ENCODE assay signal across 8 cellular contexts in genomic region chr10:63236113-63236935, GRCh38.
DNase-seq lines count a peak whose midpoint lies in the region; ATAC-seq, FAIRE-seq and TF ChIP-seq lines count a peak whose summit lies in the region.

No MANE protein-coding gene starts in this region.

- H3K4me1 ChIP-seq in BLaER1 (peaks cover 27% of the 10 kb centered on the region), esophagus (ENCODE audit: control insufficient read depth in 2 of 2, insufficient read depth in 2 of 2, low read length in 1 of 2) (no peaks in the 10 kb centered on the region), pancreas (peaks cover 17 to 43% (median 31%) of the 10 kb centered on the region in 3 donors)

- H3K9me3 ChIP-seq in BLaER1 (no peaks in the 10 kb centered on the region), esophagus (ENCODE audit: control insufficient read depth in 2 of 2, insufficient read depth in 1 of 2, low read depth in 1 of 2, low read length in 1 of 2) (no peaks in the 10 kb centered on the region), pancreas (no peaks in the 10 kb centered on the region)

- ATAC-seq in GM19035 (IDR thresholded peaks at IDR 0.05; ENCODE audit: unreplicated experiment) = peak; percentile 89
- ATAC-seq in HG03175 (IDR thresholded peaks at IDR 0.05; ENCODE audit: unreplicated experiment) = peak; percentile 94
- ATAC-seq in pancreas = peak; percentile 93 to 98 (median 96)

- WGBS in esophagus, 2 donors = 71% methylated on average over 2 of the region's 2 CpGs
- 88 to 90% methylated on average over 2 of the region's 2 CpGs for WGBS in pancreas, 2 donors

- H3K27ac ChIP-seq in BLaER1 (0 out of 2 replicates have a peak overlapping the region, but pooled peaks have one; percentile 8), esophagus (ENCODE audit: low read depth in 2 of 2, low read length in 1 of 2) (peak overlapping the region; percentile 78 to 92), pancreas (peak overlapping the region; percentile 29 to 90 (median 68))

- FAIRE-seq in pancreas (lab: Jason Lieb, UNC) = peak; percentile 96

- H3K36me3 ChIP-seq in BLaER1 = peaks cover 17% of the 10 kb centered on the region
- no peaks in the 10 kb centered on the region for H3K36me3 ChIP-seq in esophagus (ENCODE audit: control insufficient read depth in 2 of 2, insufficient read depth in 2 of 2, low read length in 1 of 2)
- H3K36me3 ChIP-seq in pancreas = no peaks in the 10 kb centered on the region

- H3K9ac ChIP-seq in BLaER1 = no peak overlapping the region

- H3K27me3 ChIP-seq in BLaER1 (no peaks in the 10 kb centered on the region), esophagus (ENCODE audit: control insufficient read depth in 1 of 2, insufficient read depth in 2 of 2, low read length in 2 of 2) (no peaks in the 10 kb centered on the region), pancreas (no peaks in the 10 kb centered on the region)

- intact Hi-C loops in pancreas (cut with DNase I) = no loop called here

- DNase-seq in SIG-M5 treated with dmso at 0.1 percent for 504 hours (lab: John Stamatoyannopoulos, UW; ENCODE audit: unreplicated experiment) = peak; percentile 89
- DNase-seq in pancreas = peak in 1 of 6 donors; percentile 23
- no peak for DNase-seq in SK-N-DZ (ENCODE audit: low spot score)
- DNase-seq in NCI-H526 (lab: John Stamatoyannopoulos, UW) = no peak

- no peak for TF ChIP-seq CTCF in pancreas (IDR thresholded peaks at IDR 0.05)

- H3K4me3 ChIP-seq in BLaER1 = no peak overlapping the region
- peak overlapping the region in 1 of 2 donors; percentile 15 for H3K4me3 ChIP-seq in esophagus (ENCODE audit: low read depth in 1 of 2, low read length in 2 of 2)
- no peak overlapping the region for H3K4me3 ChIP-seq in pancreas

- peaks cover 99% of the 10 kb centered on the region for H4K20me1 ChIP-seq in BLaER1

- H3K4me2 ChIP-seq in BLaER1 = peak overlapping the region; percentile 40

Comparison
In these comparisons a context has a peak if more than half of its experiments do, and no peak if none do; other contexts are left out.
1. H3K27ac ChIP-seq: peak in every context shown above with its lines; median percentile 85 in esophagus; 68 in pancreas; 8 in BLaER1.